ENCODE assay signal across 10 cellular contexts in the genomic region with DNA sequence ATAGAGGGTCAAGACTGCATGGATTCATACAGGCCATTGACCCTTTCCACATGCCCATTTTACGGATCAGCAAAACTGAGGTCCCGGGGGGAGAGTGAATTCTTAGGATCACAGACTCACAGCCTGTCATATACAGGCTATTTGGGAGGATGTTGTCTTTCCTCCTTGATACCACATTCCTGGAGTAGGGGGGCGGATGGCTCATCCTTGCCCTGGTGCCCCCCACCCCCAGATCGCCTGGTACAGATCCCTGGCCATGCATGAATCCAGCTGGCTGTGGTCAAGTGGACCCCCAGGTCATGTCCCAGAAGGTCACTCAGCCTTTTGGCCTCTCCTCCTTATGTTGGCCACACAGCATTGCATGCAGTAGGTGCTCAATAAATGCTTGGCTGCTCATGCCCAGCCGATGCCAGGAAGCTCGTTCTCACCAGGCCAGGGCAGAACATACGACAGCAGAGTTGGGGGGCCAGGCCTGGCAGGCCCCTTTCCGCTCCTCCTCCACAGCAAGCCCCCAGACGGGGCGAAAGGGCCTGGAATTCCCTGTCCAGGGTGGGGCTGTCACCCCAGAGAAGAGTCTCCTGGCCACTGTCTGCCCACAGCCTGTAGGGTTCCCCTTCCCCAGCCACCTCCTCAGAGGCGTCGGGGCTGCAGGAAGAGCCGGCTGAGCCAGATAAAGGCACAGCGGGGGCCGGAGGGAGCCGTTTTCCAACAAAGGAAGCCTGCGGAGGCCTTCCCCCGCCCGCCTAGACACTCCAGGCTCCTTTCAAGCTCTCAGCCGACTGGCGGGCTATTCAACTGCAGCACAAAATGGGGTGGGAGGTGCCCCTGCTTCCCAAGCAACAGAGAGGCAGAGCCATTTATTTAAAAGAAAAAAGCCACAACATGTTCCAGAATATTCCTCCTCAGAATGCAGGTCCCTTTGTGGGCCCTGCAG.
A peak's percentile ranks its signal among the peaks of the same experiment; 100 is the strongest.
DNase-seq lines count a peak whose midpoint lies in the region; ATAC-seq and TF ChIP-seq lines count a peak whose summit lies in the region.
"Had no signal": no experiment of that assay in that cellular context is flagged by ENCODE, and none has a peak within 500 bp of the region (broad histone marks: within the 10 kb centered on the region; RNA-seq: fewer than 3 reads in every experiment).

No MANE protein-coding gene starts in this region.

- H3K36me3 ChIP-seq in A673 (ENCODE audit: insufficient read depth, low read length, poor library complexity, severe bottlenecking) (no peaks in the 10 kb centered on the region), SJSA1 (peaks cover 7% of the 10 kb centered on the region)

- H3K27me3 Mint-ChIP-seq in natural killer cell (ENCODE audit: low read depth in 2 of 2): peaks cover 22 to 34% of the 10 kb centered on the region in 2 donors

- no TSS peak for BruUV-seq in A673 (replicated peaks; lab: Mats Ljungman, UMichigan)

- H3K36me3 Mint-ChIP-seq in natural killer cell: no peaks in the 10 kb centered on the region
- no peaks in the 10 kb centered on the region for H3K36me3 Mint-ChIP-seq in activated naive CD4-positive, alpha-beta T cell treated with anti-CD3 and anti-CD28 coated beads, Interleukin-2, amount 50 U/mL, for 72 hours

- TF ChIP-seq CTCF in A673 (conservative IDR thresholded peaks at IDR 0.05; ENCODE audit: low read depth, low read length) (no peak), natural killer cell (IDR thresholded peaks at IDR 0.05) (no peak)

- H3K27ac ChIP-seq in A673 (ENCODE audit: low read depth, low read length, poor library complexity, severe bottlenecking) (peak overlapping the region; percentile 86), SJSA1 (peak overlapping the region; percentile 73)
- H3K27ac ChIP-seq: VCaP had no signal

- no peak overlapping the region for H3K4me3 Mint-ChIP-seq in natural killer cell
- H3K4me3 Mint-ChIP-seq: central memory CD8-positive, alpha-beta T cell had no signal

- H3K9me3 Mint-ChIP-seq in natural killer cell: no peaks in the 10 kb centered on the region
- no peaks in the 10 kb centered on the region for H3K9me3 Mint-ChIP-seq in activated naive CD4-positive, alpha-beta T cell treated with anti-CD3 and anti-CD28 coated beads, Interleukin-2, amount 50 U/mL, for 72 hours
- H3K9me3 Mint-ChIP-seq: central memory CD8-positive, alpha-beta T cell had no signal

- DNase-seq in A673 (ENCODE audit: low spot score): peak; percentile 99
- DNase-seq in HuH-7 (ENCODE audit: low spot score): peak; percentile 45
- DNase-seq in SJSA1 (ENCODE audit: low read depth in 1 of 2, low spot score in 2 of 2): peak; percentile 89 to 96
- no peak for DNase-seq in globus pallidus (ENCODE audit: low spot score)
- no peak for DNase-seq in natural killer cell
- DNase-seq in activated naive CD4-positive, alpha-beta T cell treated with anti-CD3 and anti-CD28 coated beads, Interleukin-2, amount 50 U/mL, for 72 hours (ENCODE audit: low spot score in 2 of 2): no peak

- H3K9me3 ChIP-seq in A673 (ENCODE audit: low read depth, low read length, poor library complexity, severe bottlenecking) (no peaks in the 10 kb centered on the region), SJSA1 (replicated peaks) (no peaks in the 10 kb centered on the region), iPS-18c (ENCODE audit: control insufficient read depth, insufficient read depth, low read length) (peaks cover 2% of the 10 kb centered on the region)

- no peak overlapping the region for H3K27ac Mint-ChIP-seq in natural killer cell
- no peak overlapping the region for H3K27ac Mint-ChIP-seq in activated naive CD4-positive, alpha-beta T cell treated with anti-CD3 and anti-CD28 coated beads, Interleukin-2, amount 50 U/mL, for 72 hours

- ATAC-seq in HG03571 (IDR thresholded peaks at IDR 0.05; ENCODE audit: unreplicated experiment) (no peak), natural killer cell (no peak)
- no peak for ATAC-seq in activated naive CD4-positive, alpha-beta T cell treated with anti-CD3 and anti-CD28 coated beads, Interleukin-2, amount 50 U/mL, for 72 hours

- peaks cover 0 to 16% of the 10 kb centered on the region in 2 donors for H3K4me1 Mint-ChIP-seq in natural killer cell

- H3K27me3 ChIP-seq in A673 (replicated peaks; ENCODE audit: insufficient read depth, low read depth, low read length, poor library complexity) (no peaks in the 10 kb centered on the region), SJSA1 (replicated peaks) (no peaks in the 10 kb centered on the region)

- peaks cover 43% of the 10 kb centered on the region for H3K4me1 ChIP-seq in A673 (ENCODE audit: insufficient read depth, low read length, poor library complexity, severe bottlenecking)
- H3K4me1 ChIP-seq in SJSA1 (replicated peaks): peaks cover 69% of the 10 kb centered on the region

- H3K4me3 ChIP-seq in A673 (ENCODE audit: low read depth, low read length, poor library complexity, severe bottlenecking) (peak overlapping the region; percentile 20), SJSA1 (peak overlapping the region; percentile 3; the same call in 1 of the 2 replicates), iPS-18c (ENCODE audit: insufficient read depth, low read depth, low read length) (peak overlapping the region; percentile 17; the same call in 1 of the 2 replicates)

- CTCF ChIA-PET in A673 (lab: Charles Lee): interaction anchor here (1.1 kb wide), 1 partner anchor 213 kb away, joined by 5 read pairs; no protein-coding TSS in a partner anchor

- POLR2A ChIA-PET in A673 (lab: Charles Lee; ENCODE audit: low non-redundant PET): interaction anchor here (0.6 kb wide), 1 partner anchor 74 kb away, joined by 3 read pairs; no protein-coding TSS in a partner anchor

- intact Hi-C loops in A673 (cut with micrococcal nuclease; ENCODE audit: unreplicated experiment): loop anchor here (5.0 kb wide), 1 partner anchor 211 kb away; no protein-coding TSS in a partner anchor
- intact Hi-C loops in natural killer cell (cut with micrococcal nuclease): no loop called here

Comparison
In these comparisons a context has a peak if more than half of its experiments do, and no peak if none do; other contexts are left out.
1. DNase-seq: peak in A673 (single experiment), HuH-7 (single experiment) and SJSA1 (2 of 2); none in globus pallidus (single experiment), natural killer cell (single experiment) and activated naive CD4-positive, alpha-beta T cell treated with anti-CD3 and anti-CD28 coated beads, Interleukin-2, amount 50 U/mL, for 72 hours (0 of 2).
2. Peak in every context shown above with its lines, with median percentiles within 50 percentile points of each other: H3K4me3 ChIP-seq.